Comparison of ENCODE assay signal across 10 cellular contexts in the genomic region with DNA sequence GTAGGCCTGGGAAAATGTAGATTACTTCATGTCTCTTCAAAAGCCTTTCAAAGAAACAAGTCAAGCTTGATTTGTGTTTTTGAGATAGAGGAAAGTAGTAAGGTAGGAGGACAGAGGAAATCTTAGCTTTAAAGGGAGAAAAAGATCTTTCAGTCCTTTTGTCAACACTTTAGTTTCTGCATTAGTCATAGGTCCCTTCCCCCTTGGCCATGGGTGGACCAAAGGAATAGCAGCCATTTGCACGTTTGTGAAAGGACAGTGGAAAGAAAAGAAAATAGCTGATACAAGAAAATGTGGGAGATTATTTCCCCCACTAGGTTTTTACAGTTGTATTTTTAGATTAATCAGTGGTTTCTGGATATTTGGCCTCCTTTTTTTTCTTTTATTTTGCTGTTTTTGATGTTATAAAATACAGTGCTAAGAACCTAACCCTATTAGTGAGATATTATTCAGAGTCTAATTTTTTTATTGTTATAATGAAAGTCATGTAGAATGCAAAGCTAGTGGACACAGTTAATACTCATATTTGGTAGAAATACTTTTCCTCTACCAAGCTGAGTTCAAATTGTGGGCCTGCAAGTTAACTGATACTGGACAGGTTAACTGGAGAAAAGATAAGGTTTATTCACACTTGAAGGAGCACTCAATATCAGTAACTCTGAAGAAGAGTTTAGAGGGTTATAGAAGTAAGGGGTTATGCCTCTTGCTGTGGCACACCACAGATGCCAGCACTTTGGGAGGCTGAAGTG.
DNase-seq lines count a peak whose midpoint lies in the region; ATAC-seq and TF ChIP-seq lines count a peak whose summit lies in the region.
"Had no signal": no experiment of that assay in that cellular context is flagged by ENCODE, and none has a peak within 500 bp of the region (broad histone marks: within the 10 kb centered on the region; RNA-seq: fewer than 3 reads in every experiment).

No MANE protein-coding gene starts in this region.

- no peak overlapping the region for H2BK120ac ChIP-seq in mesenchymal stem cell (ENCODE audit: low read depth, low read length)

- no peak overlapping the region for H3K4me2 ChIP-seq in mesenchymal stem cell (ENCODE audit: low read length, poor library complexity, severe bottlenecking)

- no peaks in the 10 kb centered on the region for H3K27me3 ChIP-seq in mesenchymal stem cell (ENCODE audit: control insufficient read depth in 1 of 2, insufficient read depth in 1 of 2, low read length in 2 of 2)

- no peak overlapping the region for H3K18ac ChIP-seq in mesenchymal stem cell (ENCODE audit: low read depth in 1 of 2, low read length in 2 of 2)

- H3K9me3 Mint-ChIP-seq in activated CD8-positive, alpha-beta T cell treated with anti-CD3 and anti-CD28 coated beads for 36 hours = no peaks in the 10 kb centered on the region

- no peak overlapping the region for H3K23ac ChIP-seq in mesenchymal stem cell (ENCODE audit: low read length in 2 of 2)

- H3K36me3 ChIP-seq in mesenchymal stem cell (ENCODE audit: control insufficient read depth in 1 of 2, insufficient read depth in 2 of 2, low read depth in 1 of 2, low read length in 2 of 2) = peaks cover 3 to 19% of the 10 kb centered on the region in 2 experiments

- H2BK15ac ChIP-seq in mesenchymal stem cell (ENCODE audit: low read depth, poor library complexity, severe bottlenecking) = no peak overlapping the region

- H3K36me3 Mint-ChIP-seq in activated CD8-positive, alpha-beta T cell treated with anti-CD3 and anti-CD28 coated beads for 36 hours (ENCODE audit: low read depth) = peaks cover 40% of the 10 kb centered on the region

- H3K4me1 Mint-ChIP-seq in activated CD8-positive, alpha-beta T cell treated with anti-CD3 and anti-CD28 coated beads for 36 hours (ENCODE audit: low read depth) = peaks cover 72% of the 10 kb centered on the region

- no peak overlapping the region for H3K9ac ChIP-seq in mesenchymal stem cell (ENCODE audit: low read length)

- TF ChIP-seq CTCF in activated CD8-positive, alpha-beta T cell treated with anti-CD3 and anti-CD28 coated beads for 36 hours (IDR thresholded peaks at IDR 0.05) = no peak
- no peak for TF ChIP-seq CTCF in GM13977 (IDR thresholded peaks at IDR 0.05; ENCODE audit: extremely low read depth, insufficient read depth, missing control alignments)

- peaks cover 16% of the 10 kb centered on the region for H3K79me1 ChIP-seq in mesenchymal stem cell (replicated peaks; ENCODE audit: low read length, poor library complexity, severe bottlenecking)

- H3K27me3 Mint-ChIP-seq in activated CD8-positive, alpha-beta T cell treated with anti-CD3 and anti-CD28 coated beads for 36 hours = no peaks in the 10 kb centered on the region

- no peak overlapping the region for H2AFZ ChIP-seq in mesenchymal stem cell (ENCODE audit: low read depth, low read length)

- H3K4ac ChIP-seq in mesenchymal stem cell (ENCODE audit: low read depth in 1 of 2, low read length in 2 of 2) = no peak overlapping the region

- in situ Hi-C loops in GM13977 (cut with MboI; ENCODE audit: low pct_unique_long_range_greater_than_20kb, low sequenced_read_pairs, unreplicated experiment) = loop anchor here (10.0 kb wide), 1 partner anchor 276 kb away; no protein-coding TSS in a partner anchor

- no peak overlapping the region for H2BK12ac ChIP-seq in mesenchymal stem cell (ENCODE audit: low read length in 2 of 2)

- no peaks in the 10 kb centered on the region for H3K9me3 ChIP-seq in mesenchymal stem cell (ENCODE audit: control insufficient read depth, low read length)

- no peak overlapping the region for H3K4me3 Mint-ChIP-seq in activated CD8-positive, alpha-beta T cell treated with anti-CD3 and anti-CD28 coated beads for 36 hours

- H3K27ac ChIP-seq in mesenchymal stem cell (ENCODE audit: low read length, poor library complexity, severe bottlenecking) = no peak overlapping the region

- H2BK5ac ChIP-seq in mesenchymal stem cell (ENCODE audit: low read depth, low read length, poor library complexity, severe bottlenecking) = no peak overlapping the region

- H3K27ac Mint-ChIP-seq in activated CD8-positive, alpha-beta T cell treated with anti-CD3 and anti-CD28 coated beads for 36 hours = peak overlapping the region; percentile 95

- POLR2A ChIA-PET in activated CD8-positive, alpha-beta T cell treated with anti-CD3 and anti-CD28 coated beads for 36 hours (lab: Charles Lee) = interaction anchor here (0.6 to 1.9 kb wide), 4 partner anchors 9 to 210 kb away, joined by 3 to 7 read pairs (median 4); partner anchors contain the start of gene ZCCHC7

- ATAC-seq in HG02763 (IDR thresholded peaks at IDR 0.05; ENCODE audit: unreplicated experiment) (peak; percentile 36), GM21381 (IDR thresholded peaks at IDR 0.05; ENCODE audit: unreplicated experiment) (no peak)
- ATAC-seq in activated CD8-positive, alpha-beta T cell treated with anti-CD3 and anti-CD28 coated beads for 36 hours = peak; percentile 4
- ATAC-seq: left cardiac atrium had no signal

- intact Hi-C loops in activated CD8-positive, alpha-beta T cell treated with anti-CD3 and anti-CD28 coated beads for 36 hours (cut with micrococcal nuclease) = loop anchor here (10.0 kb wide), 1 partner anchor 106 kb away; no protein-coding TSS in a partner anchor

- no peak overlapping the region for H2AK5ac ChIP-seq in mesenchymal stem cell (ENCODE audit: low read length, severe bottlenecking)

- H4K91ac ChIP-seq in mesenchymal stem cell (ENCODE audit: low read length) = no peak overlapping the region

- H3K4me1 ChIP-seq in mesenchymal stem cell (ENCODE audit: control insufficient read depth, insufficient read depth, low read depth, low read length) = no peaks in the 10 kb centered on the region

- H3K14ac ChIP-seq in mesenchymal stem cell (ENCODE audit: low read length in 2 of 2) = no peak overlapping the region

- CTCF ChIA-PET in activated CD8-positive, alpha-beta T cell treated with anti-CD3 and anti-CD28 coated beads for 36 hours (lab: Charles Lee) = interaction anchor here (0.8 to 2.4 kb wide), 10 partner anchors 7 to 214 kb away, joined by 3 to 7 read pairs (median 3); partner anchors contain the start of gene ZCCHC7

- 40% methylated on average over 1 of the region's 1 CpG for WGBS in mesenchymal stem cell

- DNase-seq in EH (ENCODE audit: low read depth) (peak; percentile 55), mesenchymal stem cell (peak; percentile 53), GM13977 (ENCODE audit: low spot score) (no peak), iPS-NIHi11 (ENCODE audit: low spot score) (no peak), medulla oblongata (ENCODE audit: extremely low spot score) (no peak)
- peak; percentile 40 for DNase-seq in activated CD8-positive, alpha-beta T cell treated with anti-CD3 and anti-CD28 coated beads for 36 hours
- DNase-seq: activated CD4-positive, alpha-beta T cell treated with anti-CD3 and anti-CD28 coated beads, Interleukin-2, amount 50 U/mL, for 4 hours; left cardiac atrium had no signal

- H3K4me3 ChIP-seq in mesenchymal stem cell (ENCODE audit: insufficient read depth in 1 of 2, low read depth in 1 of 2, low read length in 2 of 2) = no peak overlapping the region

- H4K8ac ChIP-seq in mesenchymal stem cell (ENCODE audit: low read length) = no peak overlapping the region

Comparison
In these comparisons a context has a peak if more than half of its experiments do, and no peak if none do; other contexts are left out.
1. DNase-seq: peak in EH (single experiment), activated CD8-positive, alpha-beta T cell treated with anti-CD3 and anti-CD28 coated beads for 36 hours (single experiment) and mesenchymal stem cell (single experiment); none in GM13977 (single experiment), iPS-NIHi11 (single experiment) and medulla oblongata (single experiment).